17 cellular contexts compared by ENCODE assay signal in the genomic region with DNA sequence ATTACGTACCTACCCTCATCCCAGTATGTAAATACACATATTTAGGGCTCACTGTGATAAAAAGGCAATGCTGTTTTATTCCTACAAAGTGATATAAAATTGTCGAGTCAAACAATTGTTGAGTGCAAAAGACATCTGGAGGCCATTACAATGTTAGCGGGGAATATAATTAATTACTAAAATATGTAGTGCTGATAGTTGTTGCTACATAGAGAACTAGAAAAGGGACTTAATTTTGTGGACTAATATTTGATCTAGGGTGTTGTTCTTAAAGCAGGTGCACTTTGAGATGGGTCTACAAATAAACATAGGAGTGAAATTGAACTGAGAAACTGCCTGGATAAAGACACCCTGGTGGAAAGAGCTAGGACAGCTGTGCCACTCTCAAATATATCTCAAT.
"Had no signal": no experiment of that assay in that cellular context is flagged by ENCODE, and none has a peak within 500 bp of the region (broad histone marks: within the 10 kb centered on the region; RNA-seq: fewer than 3 reads in every experiment).

No MANE protein-coding gene starts in this region.

- H3K9me3 ChIP-seq: breast epithelium, esophagus squamous epithelium, lower lobe of right lung, pancreas had no signal

- H3K36me3 ChIP-seq: breast epithelium, esophagus squamous epithelium, lower lobe of right lung, neural progenitor cell, pancreas, WERI-Rb-1 had no signal

- DNase-seq: activated CD4-positive, alpha-beta memory T cell treated with anti-CD3 and anti-CD28 coated beads, Interleukin-2, amount 10 ng/mL, durations not matched to agents 7 days and 5 days; activated CD4-positive, alpha-beta T cell treated with anti-CD3 and anti-CD28 coated beads for 36 hours; activated gamma-delta T cell treated with Interleukin-2 at 50 U/mL for 16 hours; activated naive CD8-positive, alpha-beta T cell treated with anti-CD3 and anti-CD28 coated beads for 36 hours; activated T-cell treated with anti-CD3 and anti-CD28 coated beads, Interleukin-2, amount 50 U/mL, for 48 hours; aorta; esophagus squamous epithelium; foreskin fibroblast; glutamatergic neuron; lower lobe of right lung; midbrain; pancreas; stimulated activated CD4-positive, alpha-beta T cell treated with anti-CD3 and anti-CD28 coated beads, Interleukin-4, amount 100 ng/mL, for 24 hours; stimulated activated naive CD8-positive, alpha-beta T cell treated with anti-CD3 and anti-CD28 coated beads, Interleukin-15, amount 100 ng/mL, for 72 hours; WERI-Rb-1 had no signal

- H3K4me3 ChIP-seq: breast epithelium, esophagus squamous epithelium, lower lobe of right lung, neural progenitor cell, pancreas had no signal

- H3K4me1 ChIP-seq: breast epithelium, esophagus squamous epithelium, lower lobe of right lung, neural progenitor cell, pancreas had no signal

- H3K27me3 ChIP-seq: breast epithelium, esophagus squamous epithelium, neural progenitor cell, pancreas had no signal

- H3K27ac ChIP-seq: breast epithelium, esophagus squamous epithelium, lower lobe of right lung, neural progenitor cell, pancreas, WERI-Rb-1 had no signal
